In the genomic region with DNA sequence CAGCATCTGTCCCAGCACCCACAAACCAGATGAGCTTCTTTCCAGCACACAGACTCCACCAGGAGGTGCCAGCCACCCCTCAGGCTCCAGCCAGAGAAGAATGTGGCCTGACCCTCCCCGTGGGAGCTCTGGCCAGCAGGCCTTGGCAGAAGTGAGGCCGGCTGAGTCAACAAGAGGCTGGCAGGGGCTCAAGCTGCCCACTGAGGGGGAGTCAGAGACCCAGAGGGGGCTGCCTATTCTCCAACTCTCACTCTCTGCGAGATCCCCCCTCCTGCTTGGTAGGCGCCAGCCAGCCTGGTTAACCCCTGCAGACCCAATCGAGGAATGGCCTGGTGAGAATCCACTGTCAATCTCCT, we compare ENCODE assay signal across 10 cellular contexts. TPM values are rescaled to one million over a fixed set of nuclear protein-coding genes. Genes with fewer than 3 reads are reported as not detected.
DNase-seq lines count a peak whose midpoint lies in the region; ATAC-seq and TF ChIP-seq lines count a peak whose summit lies in the region.
"Had no signal": no experiment of that assay in that cellular context is flagged by ENCODE, and none has a peak within 500 bp of the region (broad histone marks: within the 10 kb centered on the region; RNA-seq: fewer than 3 reads in every experiment).

No MANE protein-coding gene starts in this region.

- H3K4me1 ChIP-seq in body of pancreas: peaks cover 82% of the 10 kb centered on the region

- no peaks in the 10 kb centered on the region for H3K36me3 ChIP-seq in body of pancreas (replicated peaks in 1 of 2; ENCODE audit: insufficient read depth in 1 of 2, low read depth in 2 of 2)

- H3K9me3 ChIP-seq in body of pancreas: no peaks in the 10 kb centered on the region

- no peak for TF ChIP-seq POLR2A in body of pancreas (IDR thresholded peaks at IDR 0.05)

- no peak overlapping the region for H3K4me3 ChIP-seq in body of pancreas

- 2 to 20% methylated on average over 1 to 5 of the region's 5 CpGs for WGBS in body of pancreas, 2 donors

- TF ChIP-seq CTCF in body of pancreas (IDR thresholded peaks at IDR 0.05): peak; percentile 24 to 88 (median 74)

- DNase-seq in HuH-7.5 (ENCODE audit: low spot score) (peak; percentile 14), body of pancreas (peak; percentile 86 to 93 (median 92)), substantia nigra (lab: John Stamatoyannopoulos, UW) (peak in 48 of 49 donors; percentile 18 to 92 (median 75)), COLO668 (lab: John Stamatoyannopoulos, UW; ENCODE audit: unreplicated experiment) (no peak), DMS 273 (lab: John Stamatoyannopoulos, UW; ENCODE audit: unreplicated experiment) (no peak)
- no peak for DNase-seq in central memory CD4-positive, alpha-beta T cell
- DNase-seq: left colon, NCI-H1436 had no signal

- ATAC-seq in body of pancreas: peak; percentile 59
- ATAC-seq in HG02885 (IDR thresholded peaks at IDR 0.05; ENCODE audit: poor library complexity, unreplicated experiment): no peak
- ATAC-seq: left colon had no signal

- H3K27ac ChIP-seq in body of pancreas (peak overlapping the region; percentile 75 to 96 (median 94)), layer of hippocampus (ENCODE audit: low read depth, low read length) (peak overlapping the region; percentile 77), substantia nigra (ENCODE audit: low read depth, low read length, poor library complexity, severe bottlenecking) (peak overlapping the region; percentile 86)

- H3K27me3 ChIP-seq in body of pancreas (no peaks in the 10 kb centered on the region), layer of hippocampus (ENCODE audit: control insufficient read depth, insufficient read depth, low read length) (no peaks in the 10 kb centered on the region)

- intact Hi-C loops in body of pancreas (cut with DNase I): no loop called here

RNA-seq across cellular contexts. Expression of gene CDC42EP1, which starts 10.6 kb away (rescaled TPM):
- total RNA-seq in body of pancreas: 10 to 100 TPM; 73.2 to 84.7 TPM

RNA-seq across cellular contexts. Expression of gene LGALS2, which starts 30.2 kb away (rescaled TPM):
- total RNA-seq in body of pancreas: 10 to 100 TPM; 19.2 to 68.9 TPM

RNA-seq across cellular contexts. Expression of gene CARD10, which starts 30.5 kb away (rescaled TPM):
- 10 to 100 TPM; 17.4 to 28.7 TPM for total RNA-seq in body of pancreas

RNA-seq across cellular contexts. Expression of gene GGA1, which starts 59.0 kb away (rescaled TPM):
- 10 to 100 TPM; 38.4 to 42.5 TPM for total RNA-seq in body of pancreas

Comparison
In these comparisons a context has a peak if more than half of its experiments do, and no peak if none do; other contexts are left out.
1. DNase-seq: peak in HuH-7.5 (single experiment), body of pancreas (4 of 4) and substantia nigra (48 of 49); none in COLO668 (single experiment), central memory CD4-positive, alpha-beta T cell (single experiment) and DMS 273 (single experiment).
2. Peak in every context shown above with its lines, with median percentiles within 50 percentile points of each other: H3K27ac ChIP-seq.